In genomic region chr6:138502546-138502945, GRCh38 we compare ENCODE assay signal across 24 cellular contexts.
"Had no signal": no experiment of that assay in that cellular context is flagged by ENCODE, and none has a peak within 500 bp of the region (broad histone marks: within the 10 kb centered on the region; RNA-seq: fewer than 3 reads in every experiment).

No MANE protein-coding gene starts in this region.

- H3K36me3 ChIP-seq: left ventricle myocardium inferior, ovary, right atrium auricular region, suprapubic skin, thoracic aorta, tibial nerve, upper lobe of left lung had no signal

- H3K27ac ChIP-seq: left ventricle myocardium inferior, ovary, right atrium auricular region, skin epidermis, suprapubic skin, thoracic aorta, tibial nerve, upper lobe of left lung had no signal

- H3K4me3 ChIP-seq: left ventricle myocardium inferior, lung, ovary, right atrium auricular region, skin epidermis, suprapubic skin, thoracic aorta, tibial nerve, upper lobe of left lung had no signal

- DNase-seq: head of caudate nucleus; hypothalamus; immature natural killer cell; kidney; left ventricle myocardium inferior; mesendoderm; naive thymus-derived CD4-positive, alpha-beta T cell; ovary; stimulated activated CD4-positive, alpha-beta T cell treated with anti-CD3 and anti-CD28 coated beads, Interleukin-12 subunit alpha, Interleukin-12 subunit beta, amount 100 ng/mL, for 4 hours; stimulated activated CD4-positive, alpha-beta T cell treated with anti-CD3 and anti-CD28 coated beads, Interleukin-15, amount 100 ng/mL, for 24 hours; stimulated activated CD4-positive, alpha-beta T cell treated with anti-CD3 and anti-CD28 coated beads, Interleukin-2, amount 100 ng/mL, for 24 hours; stimulated activated CD4-positive, alpha-beta T cell treated with anti-CD3 and anti-CD28 coated beads, Interleukin-4, amount 100 ng/mL, for 1 hour; stimulated activated naive CD4-positive, alpha-beta T cell; upper lobe of left lung had no signal

- FAIRE-seq: islet of Langerhans, kidney had no signal

- H3K9me3 ChIP-seq: left ventricle myocardium inferior, ovary, right atrium auricular region, suprapubic skin, thoracic aorta, tibial nerve, upper lobe of left lung had no signal

- ATAC-seq: naive thymus-derived CD4-positive, alpha-beta T cell; natural killer cell treated with Interleukin-12 subunit alpha and Interleukin-12 subunit beta and Interleukin-15 and Interleukin-18, amount 100 ng/mL, for 72 hours; sciatic nerve; stimulated activated effector memory CD8-positive, alpha-beta T cell treated with anti-CD3 and anti-CD28 coated beads, Interleukin-12 subunit alpha, Interleukin-12 subunit beta, amount 100 ng/mL, for 72 hours had no signal

- H3K27me3 ChIP-seq: ovary, right atrium auricular region, suprapubic skin, tibial nerve, upper lobe of left lung had no signal
